ENCODE assay signal across 32 cellular contexts in genomic region chr13:99768986-99769385, GRCh38.
"Had no signal": no experiment of that assay in that cellular context is flagged by ENCODE, and none has a peak within 500 bp of the region (broad histone marks: within the 10 kb centered on the region; RNA-seq: fewer than 3 reads in every experiment).

No MANE protein-coding gene starts in this region.

- H3K4me3 ChIP-seq: adrenal gland, body of pancreas, breast epithelium, MG63, PC-9, SJCRH30, SK-N-MC had no signal

- DNase-seq: activated CD4-positive, alpha-beta memory T cell treated with anti-CD3 and anti-CD28 coated beads for 36 hours; activated CD4-positive, alpha-beta T cell treated with anti-CD3 and anti-CD28 coated beads for 36 hours; activated CD4-positive, alpha-beta T cell treated with anti-CD3 and anti-CD28 coated beads, Interleukin-2, amount 50 U/mL, for 1 hour; activated CD8-positive, alpha-beta memory T cell treated with anti-CD3 and anti-CD28 coated beads, Interleukin-2, amount 50 U/mL, for 4 hours; activated gamma-delta T cell treated with Interleukin-2 at 50 U/mL for 16 hours; activated naive CD4-positive, alpha-beta T cell treated with anti-CD3 and anti-CD28 coated beads for 36 hours; activated T-cell treated with anti-CD3 and anti-CD28 coated beads for 4 hours; activated T-cell treated with anti-CD3 and anti-CD28 coated beads, Interleukin-2, amount 50 U/mL, for 4 hours; adrenal gland; body of pancreas; Kasumi-1; KBM-7; MG63; NCI-H1048; NCI-H1105 treated with DMSO at 0.1 percent for 48 hours; NCI-H1436 treated with DMSO at 0.1 percent for 48 hours; NCI-H1694 treated with DMSO at 0.1 percent for 48 hours; NCI-H2029; NCI-H2107; NCI-H2171; NCI-H510A; NCI-H526; NCI-H748 treated with DMSO at 0.1 percent for 48 hours; PC-9; SJCRH30 had no signal

- H3K9me3 ChIP-seq: SJCRH30 had no signal

- H3K27ac ChIP-seq: adrenal gland, body of pancreas, breast epithelium, PC-9, SJCRH30, SK-N-MC had no signal

- H3K27me3 ChIP-seq: adrenal gland, body of pancreas, breast epithelium, MG63, SJCRH30 had no signal

- H3K4me2 ChIP-seq: PC-9 had no signal

- ATAC-seq: activated CD4-positive, alpha-beta T cell treated with anti-CD3 and anti-CD28 coated beads for 36 hours; activated CD4-positive, CD25-positive, alpha-beta regulatory T cell treated with anti-CD3 and anti-CD28 coated beads, Interleukin-2, amount 50 U/mL, for 24 hours; activated naive CD4-positive, alpha-beta T cell treated with anti-CD3 and anti-CD28 coated beads, Interleukin-2, amount 50 U/mL, for 72 hours; activated T-cell treated with anti-CD3 and anti-CD28 coated beads, Interleukin-2, amount 50 U/mL, for 4 hours; body of pancreas had no signal

- H3K4me3 Mint-ChIP-seq: activated CD4-positive, alpha-beta memory T cell treated with anti-CD3 and anti-CD28 coated beads for 36 hours; activated CD4-positive, alpha-beta T cell treated with anti-CD3 and anti-CD28 coated beads for 36 hours; activated naive CD4-positive, alpha-beta T cell treated with anti-CD3 and anti-CD28 coated beads for 36 hours; activated T-cell treated with anti-CD3 and anti-CD28 coated beads, Interleukin-2, amount 50 U/mL, for 4 hours; activated T-helper 1 cell treated with anti-CD3 and anti-CD28 coated beads, Interleukin-12 subunit alpha, Interleukin-12 subunit beta, Interleukin-2, Interleukin-4 antibody, amounts not matched to agents 30 ng/mL and 10 ng/mL and 1 ng/mL, durations not matched to agents 14 hours and 24 hours and 36 hours; T-helper 1 cell treated with Interleukin-12 subunit alpha and Interleukin-12 subunit beta and Interleukin-4 antibody, amounts not matched to agents 30 μg/mL and 1 μg/mL, for 36 hours; T-helper 2 cell treated with Interferon-gamma antibody and Interleukin-4, amounts not matched to agents 5 μg/mL and 100 μg/mL, for 36 hours had no signal

- H2AFZ ChIP-seq: PC-9 had no signal

- H3K4me1 Mint-ChIP-seq: activated CD4-positive, alpha-beta T cell treated with anti-CD3 and anti-CD28 coated beads for 36 hours had no signal

- H3K27me3 Mint-ChIP-seq: activated CD4-positive, alpha-beta memory T cell treated with anti-CD3 and anti-CD28 coated beads for 36 hours; activated CD4-positive, alpha-beta T cell treated with anti-CD3 and anti-CD28 coated beads for 36 hours had no signal

- H3K36me3 ChIP-seq: adrenal gland, breast epithelium, MG63, SJCRH30 had no signal

- H3K4me1 ChIP-seq: adrenal gland, body of pancreas, breast epithelium, SJCRH30 had no signal

- H3K27ac Mint-ChIP-seq: activated CD4-positive, alpha-beta memory T cell treated with anti-CD3 and anti-CD28 coated beads for 36 hours; activated CD4-positive, alpha-beta T cell treated with anti-CD3 and anti-CD28 coated beads for 36 hours; activated naive CD4-positive, alpha-beta T cell treated with anti-CD3 and anti-CD28 coated beads for 36 hours; activated naive CD4-positive, alpha-beta T cell treated with anti-CD3 and anti-CD28 coated beads, Interleukin-2, amount 50 U/mL, for 72 hours; activated T-helper 1 cell treated with anti-CD3 and anti-CD28 coated beads, Interleukin-12 subunit alpha, Interleukin-12 subunit beta, Interleukin-2, Interleukin-4 antibody, amounts not matched to agents 30 ng/mL and 10 ng/mL and 1 ng/mL, durations not matched to agents 14 hours and 24 hours and 36 hours; T-helper 1 cell treated with Interleukin-12 subunit alpha and Interleukin-12 subunit beta and Interleukin-4 antibody, amounts not matched to agents 30 μg/mL and 1 μg/mL, for 36 hours; T-helper 2 cell treated with Interferon-gamma antibody and Interleukin-4, amounts not matched to agents 5 μg/mL and 100 μg/mL, for 36 hours had no signal
